ENCODE assay signal across 8 cellular contexts in genomic region chr1:19651141-19651737, GRCh38. TPM values are rescaled to one million over a fixed set of nuclear protein-coding genes. Genes with fewer than 3 reads are reported as not detected.
DNase-seq lines count a peak whose midpoint lies in the region; ATAC-seq and TF ChIP-seq lines count a peak whose summit lies in the region.

No MANE protein-coding gene starts in this region.

- H3K4me1 ChIP-seq in OCI-LY3 (ENCODE audit: low read length) (peaks cover 6% of the 10 kb centered on the region; the same call in 1 of the 2 replicates), adrenal gland (replicated peaks in 1 of 2) (peaks cover 0 to 17% of the 10 kb centered on the region in 2 donors), psoas muscle (peaks cover 13% of the 10 kb centered on the region)

- no peak for TF ChIP-seq POLR2A in adrenal gland (IDR thresholded peaks at IDR 0.05)

- H3K4me3 ChIP-seq in OCI-LY3 (ENCODE audit: low read length) (peak overlapping the region; percentile 54), adrenal gland (no peak overlapping the region), psoas muscle (peak overlapping the region; percentile 18)

- peak in 5 of 6 experiments; percentile 14 to 49 (median 37) for DNase-seq in stimulated activated naive CD4-positive, alpha-beta T cell (lab: John Stamatoyannopoulos, UW)
- no peak for DNase-seq in stimulated activated naive CD4-positive, alpha-beta T cell treated with Interleukin-2 at 50 U/mL for 16 hours (lab: John Stamatoyannopoulos, UW)
- DNase-seq in adrenal gland (peak; percentile 59 to 77 (median 68)), left cardiac atrium (peak; percentile 66), psoas muscle (peak; percentile 61 to 79)

- H3K27me3 ChIP-seq in OCI-LY3 (ENCODE audit: low read depth, low read length) = no peaks in the 10 kb centered on the region
- H3K27me3 ChIP-seq in adrenal gland = no peaks in the 10 kb centered on the region
- H3K27me3 ChIP-seq in psoas muscle (ENCODE audit: insufficient read depth in 3 of 3, low read length in 2 of 3) = no peaks in the 10 kb centered on the region

- H3K27ac ChIP-seq in OCI-LY3 (ENCODE audit: low read length) = no peak overlapping the region
- H3K27ac ChIP-seq in adrenal gland = peak overlapping the region in 2 of 5 donors; percentile 54 to 78
- peak overlapping the region; percentile 53 for H3K27ac ChIP-seq in psoas muscle

- TF ChIP-seq CTCF in OCI-LY3 (IDR thresholded peaks at IDR 0.05; ENCODE audit: low read depth, low read length) (peak; percentile 62), adrenal gland (IDR thresholded peaks at IDR 0.05) (peak; percentile 42 to 81 (median 72)), psoas muscle (IDR thresholded peaks at IDR 0.05) (peak; percentile 73)

- ATAC-seq in left cardiac atrium (peak; percentile 83 to 89), psoas muscle (peak; percentile 81 to 89 (median 86)), HG02970 (IDR thresholded peaks at IDR 0.05; ENCODE audit: low FRiP score, unreplicated experiment) (no peak), GM19452 (IDR thresholded peaks at IDR 0.05; ENCODE audit: unreplicated experiment) (no peak)

- H3K36me3 ChIP-seq in OCI-LY3 (replicated peaks; ENCODE audit: low read depth, low read length) (no peaks in the 10 kb centered on the region), adrenal gland (replicated peaks in 1 of 2) (no peaks in the 10 kb centered on the region), psoas muscle (ENCODE audit: insufficient read depth in 1 of 2, low read depth in 1 of 2) (no peaks in the 10 kb centered on the region)

- no peaks in the 10 kb centered on the region for H4K20me1 ChIP-seq in OCI-LY3 (ENCODE audit: insufficient read depth, low read length)

- intact Hi-C loops in adrenal gland (cut with DNase I) (loop anchor here (5.0 to 10.0 kb wide), 5 partner anchors 136 to 386 kb away; partner anchors contain the start of gene CAPZB (in 1 of the 2)), left cardiac atrium (cut with DNase I) (loop anchor here (2.0 to 10.0 kb wide), 7 partner anchors 159 to 396 kb away; partner anchors contain the start of genes CAPZB (in 1 of the 2), EMC1 (in 1 of the 2) and MRTO4 (in 1 of the 2)), psoas muscle (cut with DNase I) (loop anchor here (1.0 to 10.0 kb wide), 4 partner anchors 166 to 396 kb away; partner anchors contain the start of genes CAPZB (in 1 of the 2), EMC1 (in 1 of the 2) and MRTO4 (in 1 of the 2))

- H3K79me2 ChIP-seq in OCI-LY3 (ENCODE audit: low read length) = no peaks in the 10 kb centered on the region

- no peak overlapping the region for H3K9ac ChIP-seq in OCI-LY3 (ENCODE audit: low read length)

- H3K4me2 ChIP-seq in OCI-LY3 (ENCODE audit: low read length) = peak overlapping the region; percentile 61

- peak overlapping the region; percentile 66; the same call in 1 of the 2 replicates for H2AFZ ChIP-seq in OCI-LY3 (ENCODE audit: low read depth, low read length)

- 17 to 22% (median 18%) methylated on average over 8 to 11 of the region's 11 CpGs for WGBS in adrenal gland, 4 donors
- 17 to 22% (median 18%) methylated on average over 11 of the region's 11 CpGs for WGBS in psoas muscle, 3 donors

- H3K9me3 ChIP-seq in OCI-LY3 (ENCODE audit: insufficient read depth, low read length) (no peaks in the 10 kb centered on the region), adrenal gland (replicated peaks in 1 of 3) (no peaks in the 10 kb centered on the region), psoas muscle (no peaks in the 10 kb centered on the region)

RNA-seq across cellular contexts. Expression of gene NBL1, which starts 7.1 kb away (rescaled TPM):
- total RNA-seq in adrenal gland (10 to 100 TPM; 12.8 to 61.0 (median 29.7) TPM), left cardiac atrium (10 to 100 TPM; 53.0 to 63.7 TPM), psoas muscle (10 to 100 TPM; 11.8 to 22.8 (median 16.0) TPM)
- polyA plus RNA-seq in adrenal gland (10 to 100 TPM; 11.3 to 42.7 (median 29.4) TPM), psoas muscle (10 to 100 TPM; 12.4 to 15.1 (median 13.0) TPM)

RNA-seq across cellular contexts. Expression of gene HTR6, which starts 13.4 kb away (rescaled TPM):
- total RNA-seq in adrenal gland (not detected), left cardiac atrium (not detected), psoas muscle (not detected)
- polyA plus RNA-seq in adrenal gland (not detected), psoas muscle (not detected)

Comparison
In these comparisons a context has a peak if more than half of its experiments do, and no peak if none do; other contexts are left out.
1. H3K4me3 ChIP-seq: peak in OCI-LY3 (single experiment) and psoas muscle (single experiment); none in adrenal gland (0 of 4).
2. ATAC-seq: peak in left cardiac atrium (2 of 2) and psoas muscle (4 of 4); none in HG02970 (single experiment) and GM19452 (single experiment).
3. Peak in every context shown above with its lines, with median percentiles within 50 percentile points of each other: CTCF ChIP-seq.